9 cellular contexts compared by ENCODE assay signal in genomic region chrX:140764401-140764919, GRCh38. TPM values are rescaled to one million over a fixed set of nuclear protein-coding genes. Genes with fewer than 3 reads are reported as not detected.
DNase-seq lines count a peak whose midpoint lies in the region; ATAC-seq, FAIRE-seq and TF ChIP-seq lines count a peak whose summit lies in the region.
"Had no signal": no experiment of that assay in that cellular context is flagged by ENCODE, and none has a peak within 500 bp of the region (broad histone marks: within the 10 kb centered on the region; RNA-seq: fewer than 3 reads in every experiment).

No MANE protein-coding gene starts in this region.

- H3K27me3 Mint-ChIP-seq in T-helper 17 cell: peaks cover 7% of the 10 kb centered on the region
- H3K27me3 Mint-ChIP-seq in natural killer cell treated with Interleukin-12 subunit alpha and Interleukin-12 subunit beta and Interleukin-15 and Interleukin-18, amount 100 ng/mL, for 72 hours: peaks cover 8 to 32% of the 10 kb centered on the region in 2 donors

- peak; percentile 75 for TF ChIP-seq POLR2A in H54 (IDR thresholded peaks at IDR 0.05; ENCODE audit: low read depth, low read length)

- intact Hi-C loops in posterior cingulate gyrus (cut with DNase I): loop anchor here (10.0 kb wide), 1 partner anchor 510 kb away; no protein-coding TSS in a partner anchor

- DNase-seq in H54 (ENCODE audit: insufficient read length, low spot score) (peak; percentile 26), T-helper 17 cell (no peak), foreskin keratinocyte (no peak), posterior cingulate gyrus (peak in 7 of 10 donors; percentile 12 to 92 (median 30)), NCI-H1930 (lab: John Stamatoyannopoulos, UW) (no peak)
- no peak for DNase-seq in natural killer cell treated with Interleukin-12 subunit alpha and Interleukin-12 subunit beta and Interleukin-15 and Interleukin-18, amount 100 ng/mL, for 72 hours (ENCODE audit: low spot score)

- H3K27ac ChIP-seq in foreskin keratinocyte: no peak overlapping the region

- peak overlapping the region; percentile 84 for H3K4me3 Mint-ChIP-seq in T-helper 17 cell
- H3K4me3 Mint-ChIP-seq in natural killer cell treated with Interleukin-12 subunit alpha and Interleukin-12 subunit beta and Interleukin-15 and Interleukin-18, amount 100 ng/mL, for 72 hours: no peak overlapping the region

- no peaks in the 10 kb centered on the region for H3K4me1 ChIP-seq in foreskin keratinocyte

- ATAC-seq in T-helper 17 cell (peak; percentile 52), foreskin keratinocyte (peak; percentile 21), GM21529 (IDR thresholded peaks at IDR 0.05; ENCODE audit: unreplicated experiment) (no peak), GM19455 (IDR thresholded peaks at IDR 0.05; ENCODE audit: unreplicated experiment) (no peak)
- ATAC-seq in natural killer cell treated with Interleukin-12 subunit alpha and Interleukin-12 subunit beta and Interleukin-15 and Interleukin-18, amount 100 ng/mL, for 72 hours: no peak
- ATAC-seq: Panc1 had no signal

- no peak for TF ChIP-seq CTCF in foreskin keratinocyte (conservative IDR thresholded peaks at IDR 0.05)

- H3K9me3 ChIP-seq in T-helper 17 cell (ENCODE audit: control insufficient read depth, low read length, poor library complexity, severe bottlenecking): no peaks in the 10 kb centered on the region

- H3K4me1 Mint-ChIP-seq in T-helper 17 cell: peaks cover 2% of the 10 kb centered on the region
- peaks cover 0 to 5% of the 10 kb centered on the region in 2 donors for H3K4me1 Mint-ChIP-seq in natural killer cell treated with Interleukin-12 subunit alpha and Interleukin-12 subunit beta and Interleukin-15 and Interleukin-18, amount 100 ng/mL, for 72 hours (ENCODE audit: low read depth in 2 of 2)

- no peak for FAIRE-seq in H54 (lab: Jason Lieb, UNC)

- no peaks in the 10 kb centered on the region for H3K9me3 Mint-ChIP-seq in natural killer cell treated with Interleukin-12 subunit alpha and Interleukin-12 subunit beta and Interleukin-15 and Interleukin-18, amount 100 ng/mL, for 72 hours

- H3K36me3 Mint-ChIP-seq in T-helper 17 cell (ENCODE audit: low read depth): no peaks in the 10 kb centered on the region
- H3K36me3 Mint-ChIP-seq in natural killer cell treated with Interleukin-12 subunit alpha and Interleukin-12 subunit beta and Interleukin-15 and Interleukin-18, amount 100 ng/mL, for 72 hours: no peaks in the 10 kb centered on the region

- no peak overlapping the region for H3K27ac Mint-ChIP-seq in T-helper 17 cell
- H3K27ac Mint-ChIP-seq in natural killer cell treated with Interleukin-12 subunit alpha and Interleukin-12 subunit beta and Interleukin-15 and Interleukin-18, amount 100 ng/mL, for 72 hours: no peak overlapping the region

- peaks cover 5% of the 10 kb centered on the region for H3K27me3 ChIP-seq in foreskin keratinocyte

RNA-seq across cellular contexts. Expression of gene LINC00632, which starts 54.9 kb away (rescaled TPM):
- total RNA-seq in T-helper 17 cell: 10 to 100 TPM in 1 of 2 donors, 1 to 10 TPM in 1; 4.7 to 23.9 TPM
- total RNA-seq in foreskin keratinocyte: 0.24 TPM in 1 of 2 replicates, not detected in the other
- polyA plus RNA-seq in foreskin keratinocyte: not detected in 2 replicates
- 1 to 10 TPM in 1 of 2 donors, not detected in 1; 1.0 TPM for total RNA-seq in natural killer cell treated with Interleukin-12 subunit alpha and Interleukin-12 subunit beta and Interleukin-15 and Interleukin-18, amount 100 ng/mL, for 72 hours

Comparison
In these comparisons a context has a peak if more than half of its experiments do, and no peak if none do; other contexts are left out.
1. DNase-seq: peak in H54 (single experiment) and posterior cingulate gyrus (7 of 10); none in T-helper 17 cell (0 of 3), foreskin keratinocyte (0 of 2), NCI-H1930 (0 of 2) and natural killer cell treated with Interleukin-12 subunit alpha and Interleukin-12 subunit beta and Interleukin-15 and Interleukin-18, amount 100 ng/mL, for 72 hours (single experiment).
2. ATAC-seq: peak in T-helper 17 cell (single experiment) and foreskin keratinocyte (single experiment); none in GM21529 (single experiment), natural killer cell treated with Interleukin-12 subunit alpha and Interleukin-12 subunit beta and Interleukin-15 and Interleukin-18, amount 100 ng/mL, for 72 hours (0 of 2) and GM19455 (single experiment).